8 cellular contexts compared by ENCODE assay signal in genomic region chr1:52553372-52554266, GRCh38. TPM values are rescaled to one million over a fixed set of nuclear protein-coding genes. Genes with fewer than 3 reads are reported as not detected.
A peak's percentile ranks its signal among the peaks of the same experiment; 100 is the strongest.
DNase-seq lines count a peak whose midpoint lies in the region; ATAC-seq and TF ChIP-seq lines count a peak whose summit lies in the region.

No MANE protein-coding gene starts in this region.

- CTCF ChIA-PET in MCF 10A (lab: Yijun Ruan, JAX), result interaction anchor here (0.6 to 1.4 kb wide), 4 partner anchors 109 to 138 kb away, joined by 3 to 5 read pairs (median 4); no protein-coding TSS in a partner anchor

- no peaks in the 10 kb centered on the region for H3K27me3 Mint-ChIP-seq in MCF 10A (ENCODE audit: insufficient read depth, unreplicated experiment)

- peak overlapping the region; percentile 94 for H3K27ac Mint-ChIP-seq in MCF 10A (ENCODE audit: low read depth, unreplicated experiment)

- peaks cover 7% of the 10 kb centered on the region for H3K36me3 Mint-ChIP-seq in MCF 10A (ENCODE audit: insufficient read depth, unreplicated experiment)

- no TSS peak for BruUV-seq in MCF 10A (replicated peaks; lab: Mats Ljungman, UMichigan)

- intact Hi-C loops in MCF 10A (cut with micrococcal nuclease), result loop anchor here (2.0 to 5.0 kb wide), 3 partner anchors 91 to 151 kb away; partner anchors contain the start of genes ORC1 and PRPF38A

- H3K9me3 Mint-ChIP-seq in MCF 10A (ENCODE audit: unreplicated experiment), result no peaks in the 10 kb centered on the region

- POLR2A ChIA-PET in MCF 10A (lab: Yijun Ruan, JAX), result interaction anchor here (0.6 to 7.0 kb wide), 21 partner anchors 14 to 499 kb away, joined by 3 to 284 read pairs (median 4); partner anchors contain the start of genes CC2D1B, TXNDC12 and ZYG11B

- H3K4me3 ChIP-seq in skin epidermis, result peak overlapping the region; percentile 63 to 95 (median 86)

- H3K27ac ChIP-seq in VCaP, result peak overlapping the region; percentile 91
- peak overlapping the region; percentile 53 to 97 (median 90) for H3K27ac ChIP-seq in skin epidermis

- H3K4me1 Mint-ChIP-seq in MCF 10A (ENCODE audit: insufficient read depth, unreplicated experiment), result peaks cover 41% of the 10 kb centered on the region

- H3K4me3 Mint-ChIP-seq in MCF 10A (ENCODE audit: unreplicated experiment), result no peak overlapping the region

- TF ChIP-seq CTCF in VCaP (conservative IDR thresholded peaks at IDR 0.05), result no peak
- TF ChIP-seq CTCF in MCF 10A (IDR thresholded peaks at IDR 0.05; ENCODE audit: unreplicated experiment), result no peak

- peak; percentile 70 for TF ChIP-seq POLR2A in GM15510 (IDR thresholded peaks at IDR 0.05; ENCODE audit: borderline replicate concordance, extremely low read depth, insufficient read length)

- ATAC-seq in HG02870 (IDR thresholded peaks at IDR 0.05; ENCODE audit: unreplicated experiment), result peak; percentile 56
- ATAC-seq in HG03378 (IDR thresholded peaks at IDR 0.05; ENCODE audit: unreplicated experiment), result no peak

- peak; percentile 67 for DNase-seq in NCI-H2029 treated with DMSO at 0.1 percent for 48 hours (lab: John Stamatoyannopoulos, UW)
- peak; percentile 81 for DNase-seq in MCF 10A (ENCODE audit: unreplicated experiment)
- peak; percentile 85 for DNase-seq in iPS-NIHi7 (ENCODE audit: extremely low spot score)

RNA-seq across cellular contexts. Expression of gene TUT4, which starts 0.7 kb away (rescaled TPM):
- total RNA-seq in MCF 10A (2022), result 83.8 and 90.7 TPM in 2 replicates

RNA-seq across cellular contexts. Expression of gene GPX7, which starts 48.6 kb away (rescaled TPM):
- total RNA-seq in MCF 10A (2022), result not detected in 2 replicates
